Comparison of ENCODE assay signal across 13 cellular contexts in the genomic region with DNA sequence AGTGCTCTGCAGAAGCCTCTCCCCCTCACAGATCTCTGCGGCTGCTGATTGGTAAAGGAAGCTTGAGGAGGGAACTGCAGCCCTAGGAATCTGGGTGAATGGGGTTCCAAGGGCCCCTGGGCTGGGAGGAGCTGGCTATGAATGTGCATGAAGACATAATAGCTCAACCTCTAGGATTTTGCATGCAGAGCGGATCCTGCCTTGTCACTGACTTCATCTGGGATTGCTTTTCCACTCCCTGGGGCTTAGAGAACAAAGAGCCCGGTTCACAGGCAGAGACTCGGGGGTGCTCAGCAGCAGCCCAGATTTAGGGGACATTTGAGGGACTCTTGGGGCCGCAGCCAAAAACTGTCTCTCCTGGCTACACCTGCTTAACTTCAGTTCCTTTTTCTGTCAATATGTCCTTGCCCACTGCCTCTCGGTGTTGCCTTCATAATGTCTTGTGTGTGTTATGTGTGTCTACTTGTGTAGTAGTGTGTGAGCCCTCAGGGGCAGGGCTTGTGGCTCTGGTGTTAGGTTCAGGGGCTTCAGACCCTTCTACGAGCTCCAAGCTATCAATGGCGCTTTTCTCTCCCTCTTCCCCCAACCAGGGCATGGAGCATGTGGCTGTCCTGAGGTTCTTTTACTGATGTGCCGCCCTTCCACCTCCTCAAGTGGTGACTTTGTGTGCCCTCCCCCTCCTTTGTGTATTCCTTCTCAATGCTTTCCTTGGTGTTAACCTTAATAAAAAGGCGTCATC. TPM values are rescaled to one million over a fixed set of nuclear protein-coding genes. Genes with fewer than 3 reads are reported as not detected.
DNase-seq lines count a peak whose midpoint lies in the region; ATAC-seq and TF ChIP-seq lines count a peak whose summit lies in the region.
"Had no signal": no experiment of that assay in that cellular context is flagged by ENCODE, and none has a peak within 500 bp of the region (broad histone marks: within the 10 kb centered on the region; RNA-seq: fewer than 3 reads in every experiment).

No MANE protein-coding gene starts in this region.

- TF ChIP-seq CTCF in activated CD8-positive, alpha-beta T cell treated with anti-CD3 and anti-CD28 coated beads for 36 hours (IDR thresholded peaks at IDR 0.05), result no peak
- no peak for TF ChIP-seq CTCF in testis (IDR thresholded peaks at IDR 0.05)

- H3K27me3 ChIP-seq in testis, result no peaks in the 10 kb centered on the region

- no peak overlapping the region for H3K27ac ChIP-seq in testis
- H3K27ac ChIP-seq: breast epithelium had no signal

- H3K9me3 ChIP-seq in iPS-18c (ENCODE audit: control insufficient read depth, insufficient read depth, low read length) (no peaks in the 10 kb centered on the region), testis (no peaks in the 10 kb centered on the region)
- H3K9me3 ChIP-seq: breast epithelium had no signal

- H3K4me1 ChIP-seq in testis, result peaks cover 9% of the 10 kb centered on the region

- peak overlapping the region; percentile 10 for H3K4me3 Mint-ChIP-seq in activated CD8-positive, alpha-beta T cell treated with anti-CD3 and anti-CD28 coated beads for 36 hours
- H3K4me3 Mint-ChIP-seq in activated CD8-positive, alpha-beta T cell treated with anti-CD3 and anti-CD28 coated beads, Interleukin-2, amount 10 ng/mL, durations not matched to agents 7 days and 5 days, result no peak overlapping the region
- peak overlapping the region; percentile 62 for H3K4me3 Mint-ChIP-seq in activated T-helper 2 cell treated with anti-CD3 and anti-CD28 coated beads, Interferon-gamma antibody, Interleukin-2, Interleukin-4, amounts not matched to agents 10 μg/mL and 5 μg/mL and 100 μg/mL, durations not matched to agents 14 hours and 24 hours and 36 hours (ENCODE audit: low read depth)

- POLR2A ChIA-PET in activated CD8-positive, alpha-beta T cell treated with anti-CD3 and anti-CD28 coated beads for 36 hours (lab: Charles Lee), result no interaction called here
- POLR2A ChIA-PET in activated CD8-positive, alpha-beta T cell treated with anti-CD3 and anti-CD28 coated beads, Interleukin-2, amount 10 ng/mL, durations not matched to agents 7 days and 5 days (lab: Charles Lee), result no interaction called here

- peaks cover 28% of the 10 kb centered on the region for H3K27me3 Mint-ChIP-seq in activated CD8-positive, alpha-beta T cell treated with anti-CD3 and anti-CD28 coated beads for 36 hours
- peaks cover 61% of the 10 kb centered on the region for H3K27me3 Mint-ChIP-seq in activated CD8-positive, alpha-beta T cell treated with anti-CD3 and anti-CD28 coated beads, Interleukin-2, amount 10 ng/mL, durations not matched to agents 7 days and 5 days (ENCODE audit: low read depth)
- H3K27me3 Mint-ChIP-seq in activated T-helper 2 cell treated with anti-CD3 and anti-CD28 coated beads, Interferon-gamma antibody, Interleukin-2, Interleukin-4, amounts not matched to agents 10 μg/mL and 5 μg/mL and 100 μg/mL, durations not matched to agents 14 hours and 24 hours and 36 hours (ENCODE audit: low read depth), result peaks cover 58% of the 10 kb centered on the region

- no peak for DNase-seq in activated CD8-positive, alpha-beta T cell treated with anti-CD3 and anti-CD28 coated beads for 36 hours
- no peak for DNase-seq in activated CD8-positive, alpha-beta T cell treated with anti-CD3 and anti-CD28 coated beads, Interleukin-2, amount 10 ng/mL, durations not matched to agents 7 days and 5 days
- no peak for DNase-seq in activated T-helper 2 cell treated with anti-CD3 and anti-CD28 coated beads, Interferon-gamma antibody, Interleukin-2, Interleukin-4, amounts not matched to agents 10 μg/mL and 5 μg/mL and 100 μg/mL, durations not matched to agents 14 hours and 24 hours and 36 hours (ENCODE audit: low spot score)
- no peak for DNase-seq in testis
- DNase-seq in stimulated activated CD8-positive, alpha-beta memory T cell treated with anti-CD3 and anti-CD28 coated beads, Interleukin-4, amount 100 ng/mL, for 48 hours, result no peak

- no peaks in the 10 kb centered on the region for H3K9me3 Mint-ChIP-seq in activated CD8-positive, alpha-beta T cell treated with anti-CD3 and anti-CD28 coated beads for 36 hours
- no peaks in the 10 kb centered on the region for H3K9me3 Mint-ChIP-seq in activated CD8-positive, alpha-beta T cell treated with anti-CD3 and anti-CD28 coated beads, Interleukin-2, amount 10 ng/mL, durations not matched to agents 7 days and 5 days (ENCODE audit: insufficient read depth)
- H3K9me3 Mint-ChIP-seq in activated T-helper 2 cell treated with anti-CD3 and anti-CD28 coated beads, Interferon-gamma antibody, Interleukin-2, Interleukin-4, amounts not matched to agents 10 μg/mL and 5 μg/mL and 100 μg/mL, durations not matched to agents 14 hours and 24 hours and 36 hours, result no peaks in the 10 kb centered on the region
- H3K9me3 Mint-ChIP-seq: activated CD4-positive, alpha-beta memory T cell treated with anti-CD3 and anti-CD28 coated beads for 36 hours had no signal

- no peak for ATAC-seq in activated CD8-positive, alpha-beta T cell treated with anti-CD3 and anti-CD28 coated beads for 36 hours
- ATAC-seq in activated CD8-positive, alpha-beta T cell treated with anti-CD3 and anti-CD28 coated beads, Interleukin-2, amount 10 ng/mL, durations not matched to agents 7 days and 5 days, result no peak
- ATAC-seq in GM18867 (IDR thresholded peaks at IDR 0.05; ENCODE audit: unreplicated experiment) (no peak), GM18870 (IDR thresholded peaks at IDR 0.05; ENCODE audit: unreplicated experiment) (no peak)

- no peak overlapping the region for H3K27ac Mint-ChIP-seq in activated CD8-positive, alpha-beta T cell treated with anti-CD3 and anti-CD28 coated beads for 36 hours
- no peak overlapping the region for H3K27ac Mint-ChIP-seq in activated CD8-positive, alpha-beta T cell treated with anti-CD3 and anti-CD28 coated beads, Interleukin-2, amount 10 ng/mL, durations not matched to agents 7 days and 5 days
- H3K27ac Mint-ChIP-seq in activated T-helper 2 cell treated with anti-CD3 and anti-CD28 coated beads, Interferon-gamma antibody, Interleukin-2, Interleukin-4, amounts not matched to agents 10 μg/mL and 5 μg/mL and 100 μg/mL, durations not matched to agents 14 hours and 24 hours and 36 hours, result no peak overlapping the region
- H3K27ac Mint-ChIP-seq: activated CD4-positive, alpha-beta memory T cell treated with anti-CD3 and anti-CD28 coated beads for 36 hours had no signal

- intact Hi-C loops in activated CD8-positive, alpha-beta T cell treated with anti-CD3 and anti-CD28 coated beads for 36 hours (cut with micrococcal nuclease), result loop anchor here (10.0 kb wide), 1 partner anchor 429 kb away; no protein-coding TSS in a partner anchor
- intact Hi-C loops in activated T-helper 2 cell treated with anti-CD3 and anti-CD28 coated beads, Interferon-gamma antibody, Interleukin-2, Interleukin-4, amounts not matched to agents 10 μg/mL and 5 μg/mL and 100 μg/mL, durations not matched to agents 14 hours and 24 hours and 36 hours (cut with micrococcal nuclease), result loop anchor here (2.0 to 5.0 kb wide), 2 partner anchors 283 to 433 kb away; a partner anchor contains a TSS
- intact Hi-C loops in testis (cut with DNase I; ENCODE audit: low total_unique reads), result no loop called here

- peaks cover 16% of the 10 kb centered on the region for H3K4me1 Mint-ChIP-seq in activated CD8-positive, alpha-beta T cell treated with anti-CD3 and anti-CD28 coated beads for 36 hours (ENCODE audit: low read depth)
- peaks cover 13% of the 10 kb centered on the region for H3K4me1 Mint-ChIP-seq in activated CD8-positive, alpha-beta T cell treated with anti-CD3 and anti-CD28 coated beads, Interleukin-2, amount 10 ng/mL, durations not matched to agents 7 days and 5 days (ENCODE audit: low read depth)
- H3K4me1 Mint-ChIP-seq in activated T-helper 2 cell treated with anti-CD3 and anti-CD28 coated beads, Interferon-gamma antibody, Interleukin-2, Interleukin-4, amounts not matched to agents 10 μg/mL and 5 μg/mL and 100 μg/mL, durations not matched to agents 14 hours and 24 hours and 36 hours (ENCODE audit: low read depth), result peaks cover 18% of the 10 kb centered on the region

- H3K36me3 ChIP-seq in testis (ENCODE audit: low read depth, missing control alignments), result no peaks in the 10 kb centered on the region
- H3K36me3 ChIP-seq: breast epithelium had no signal

- H3K36me3 Mint-ChIP-seq in activated CD8-positive, alpha-beta T cell treated with anti-CD3 and anti-CD28 coated beads for 36 hours (ENCODE audit: low read depth), result no peaks in the 10 kb centered on the region
- no peaks in the 10 kb centered on the region for H3K36me3 Mint-ChIP-seq in activated CD8-positive, alpha-beta T cell treated with anti-CD3 and anti-CD28 coated beads, Interleukin-2, amount 10 ng/mL, durations not matched to agents 7 days and 5 days (ENCODE audit: low read depth)
- H3K36me3 Mint-ChIP-seq in activated T-helper 2 cell treated with anti-CD3 and anti-CD28 coated beads, Interferon-gamma antibody, Interleukin-2, Interleukin-4, amounts not matched to agents 10 μg/mL and 5 μg/mL and 100 μg/mL, durations not matched to agents 14 hours and 24 hours and 36 hours (ENCODE audit: low read depth), result no peaks in the 10 kb centered on the region
- H3K36me3 Mint-ChIP-seq: activated CD4-positive, alpha-beta memory T cell treated with anti-CD3 and anti-CD28 coated beads for 36 hours had no signal

- WGBS in testis, 2 donors, result 52 to 63% methylated on average over 10 of the region's 10 CpGs

- no peak for TF ChIP-seq POLR2A in testis (IDR thresholded peaks at IDR 0.05)

- H3K4me3 ChIP-seq in iPS-18c (ENCODE audit: insufficient read depth, low read depth, low read length) (peak overlapping the region; percentile 76; the same call in 1 of the 2 replicates), testis (peak overlapping the region; percentile 60 to 75)

- CTCF ChIA-PET in activated CD8-positive, alpha-beta T cell treated with anti-CD3 and anti-CD28 coated beads for 36 hours (lab: Charles Lee), result interaction anchor here (0.6 to 3.2 kb wide), 7 partner anchors 10 to 418 kb away, joined by 3 to 38 read pairs (median 3); no protein-coding TSS in a partner anchor
- CTCF ChIA-PET in activated CD8-positive, alpha-beta T cell treated with anti-CD3 and anti-CD28 coated beads, Interleukin-2, amount 10 ng/mL, durations not matched to agents 7 days and 5 days (lab: Charles Lee), result interaction anchor here (1.3 to 5.9 kb wide), 3 partner anchors 11 to 28 kb away, joined by 3 to 79 read pairs (median 7); no protein-coding TSS in a partner anchor

RNA-seq across cellular contexts. Expression of a gene that starts 1.9 kb away (rescaled TPM):
- total RNA-seq in activated CD8-positive, alpha-beta T cell treated with anti-CD3 and anti-CD28 coated beads for 36 hours, result under 1 TPM; 0.25 to 0.34 TPM
- total RNA-seq in activated CD8-positive, alpha-beta T cell treated with anti-CD3 and anti-CD28 coated beads, Interleukin-2, amount 10 ng/mL, durations not matched to agents 7 days and 5 days, result 1 to 10 TPM; 1.4 to 1.5 TPM
- total RNA-seq in activated T-helper 2 cell treated with anti-CD3 and anti-CD28 coated beads, Interferon-gamma antibody, Interleukin-2, Interleukin-4, amounts not matched to agents 10 μg/mL and 5 μg/mL and 100 μg/mL, durations not matched to agents 14 hours and 24 hours and 36 hours, result 0.34 and 0.64 TPM in 2 replicates
- 1 to 10 TPM; 6.9 to 8.0 TPM for total RNA-seq in testis
- 7.8 TPM for polyA plus RNA-seq in testis (ENCODE audit: insufficient read depth, low read depth, low replicate concordance)
- total RNA-seq: PC-3 had no signal

RNA-seq across cellular contexts. Expression of a gene that starts 17.7 kb away (rescaled TPM):
- not detected for total RNA-seq in activated CD8-positive, alpha-beta T cell treated with anti-CD3 and anti-CD28 coated beads for 36 hours
- total RNA-seq in activated CD8-positive, alpha-beta T cell treated with anti-CD3 and anti-CD28 coated beads, Interleukin-2, amount 10 ng/mL, durations not matched to agents 7 days and 5 days, result not detected
- total RNA-seq in activated T-helper 2 cell treated with anti-CD3 and anti-CD28 coated beads, Interferon-gamma antibody, Interleukin-2, Interleukin-4, amounts not matched to agents 10 μg/mL and 5 μg/mL and 100 μg/mL, durations not matched to agents 14 hours and 24 hours and 36 hours, result not detected in 2 replicates
- not detected for total RNA-seq in testis
- polyA plus RNA-seq in testis (ENCODE audit: insufficient read depth, low read depth, low replicate concordance), result 0.66 TPM
- total RNA-seq: activated CD4-positive, alpha-beta memory T cell treated with anti-CD3 and anti-CD28 coated beads for 36 hours; breast epithelium; glomerular endothelial cell; PC-3 had no signal
- polyA plus RNA-seq: BJ had no signal

RNA-seq across cellular contexts. Expression of a gene that starts 28.0 kb away (rescaled TPM):
- 10 to 100 TPM; 20.9 to 27.2 TPM for total RNA-seq in activated CD8-positive, alpha-beta T cell treated with anti-CD3 and anti-CD28 coated beads for 36 hours
- total RNA-seq in activated CD8-positive, alpha-beta T cell treated with anti-CD3 and anti-CD28 coated beads, Interleukin-2, amount 10 ng/mL, durations not matched to agents 7 days and 5 days, result 10 to 100 TPM; 37.9 to 47.2 TPM
- 32.5 and 33.1 TPM in 2 replicates for total RNA-seq in activated T-helper 2 cell treated with anti-CD3 and anti-CD28 coated beads, Interferon-gamma antibody, Interleukin-2, Interleukin-4, amounts not matched to agents 10 μg/mL and 5 μg/mL and 100 μg/mL, durations not matched to agents 14 hours and 24 hours and 36 hours
- 10 to 100 TPM; 34.7 to 55.4 TPM for total RNA-seq in testis
- polyA plus RNA-seq in testis (ENCODE audit: insufficient read depth, low read depth, low replicate concordance), result 46.8 TPM
